Comparison of ENCODE assay signal across 18 cellular contexts in the genomic region with DNA sequence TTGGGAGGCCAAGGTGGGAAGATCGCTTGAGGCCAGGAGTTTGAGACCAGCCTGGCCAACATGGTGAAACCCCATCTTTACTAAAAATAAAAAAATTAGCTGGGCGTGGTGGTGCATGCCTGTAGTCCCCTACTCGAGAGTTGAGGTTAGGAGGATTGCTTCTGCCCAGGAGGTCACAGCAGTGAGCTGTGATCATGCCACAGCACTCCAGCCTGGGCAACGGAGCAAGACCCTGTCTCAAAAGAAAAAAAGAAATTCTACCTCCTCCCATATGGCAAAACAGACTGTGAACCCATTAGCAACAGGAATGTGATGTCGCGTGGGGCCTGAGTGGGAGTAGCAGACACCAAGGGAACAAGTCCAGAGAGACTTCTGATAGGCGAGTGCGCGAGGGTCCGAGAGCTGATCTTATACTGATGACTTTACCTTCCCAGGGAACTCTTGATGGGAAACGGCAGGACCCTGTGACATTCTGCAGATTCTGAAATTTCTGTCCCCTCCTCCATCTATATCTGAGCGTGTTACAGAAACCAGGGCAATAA.
DNase-seq lines count a peak whose midpoint lies in the region; ATAC-seq, FAIRE-seq and TF ChIP-seq lines count a peak whose summit lies in the region.
"Had no signal": no experiment of that assay in that cellular context is flagged by ENCODE, and none has a peak within 500 bp of the region (broad histone marks: within the 10 kb centered on the region; RNA-seq: fewer than 3 reads in every experiment).

No MANE protein-coding gene starts in this region.

- H2AFZ ChIP-seq in GM23248: no peak overlapping the region
- no peak overlapping the region for H2AFZ ChIP-seq in PC-3 (ENCODE audit: low read length)
- H2AFZ ChIP-seq in astrocyte (ENCODE audit: low read depth, low read length): no peak overlapping the region
- H2AFZ ChIP-seq in osteoblast (ENCODE audit: low read length): no peak overlapping the region
- H2AFZ ChIP-seq: GM23338 had no signal

- H3K9me3 ChIP-seq in GM23248 (ENCODE audit: low read depth) (no peaks in the 10 kb centered on the region), PC-3 (ENCODE audit: low read length) (no peaks in the 10 kb centered on the region), astrocyte (ENCODE audit: insufficient read depth, low read depth, low read length) (no peaks in the 10 kb centered on the region), osteoblast (ENCODE audit: low read depth, low read length) (no peaks in the 10 kb centered on the region)
- no peaks in the 10 kb centered on the region for H3K9me3 ChIP-seq in CD8-positive, alpha-beta memory T cell (ENCODE audit: low read length)

- WGBS in GM23248 (ENCODE audit: low coverage in 1 of 2, low lambda C conversion rate in 2 of 2, missing lambda C conversion rate in 2 of 2), 2 experiments: 89 to 93% methylated on average over 12 of the region's 12 CpGs

- H3K36me3 ChIP-seq in GM23248 (ENCODE audit: low read depth): no peaks in the 10 kb centered on the region
- no peaks in the 10 kb centered on the region for H3K36me3 ChIP-seq in PC-3 (ENCODE audit: low read depth, low read length)
- no peaks in the 10 kb centered on the region for H3K36me3 ChIP-seq in astrocyte (ENCODE audit: insufficient read depth, low read length)
- H3K36me3 ChIP-seq in osteoblast (ENCODE audit: insufficient read depth, low read length): no peaks in the 10 kb centered on the region
- H3K36me3 ChIP-seq in CD8-positive, alpha-beta memory T cell (ENCODE audit: insufficient read depth, low read length): no peaks in the 10 kb centered on the region

- H4K20me1 ChIP-seq in GM23248 (ENCODE audit: insufficient read depth) (no peaks in the 10 kb centered on the region), PC-3 (ENCODE audit: low read length) (no peaks in the 10 kb centered on the region), astrocyte (ENCODE audit: insufficient read depth, low read length) (no peaks in the 10 kb centered on the region), osteoblast (ENCODE audit: insufficient read depth, low read length) (no peaks in the 10 kb centered on the region)

- DNase-seq in GM23248 (no peak), PC-3 (no peak), astrocyte (ENCODE audit: low read depth) (no peak), osteoblast (ENCODE audit: insufficient read length, low spot score, missing footprints) (no peak), kidney glomerular epithelial cell (lab: John Stamatoyannopoulos, UW) (no peak), NCI-H2227 (lab: John Stamatoyannopoulos, UW; ENCODE audit: unreplicated experiment) (no peak)
- no peak for DNase-seq in CD8-positive, alpha-beta memory T cell
- DNase-seq: DMS79 treated with DMSO at 0.1 percent for 48 hours, KG1, MV-4-11, NCI-H187, NCI-H2107, Right ventricle myocardium superior had no signal

- TF ChIP-seq CTCF in PC-3 (conservative IDR thresholded peaks at IDR 0.05; ENCODE audit: low read depth, low read length): no peak
- no peak for TF ChIP-seq CTCF in astrocyte (IDR thresholded peaks at IDR 0.05; ENCODE audit: insufficient read depth, low read depth, low read length)
- TF ChIP-seq CTCF in osteoblast (IDR thresholded peaks at IDR 0.05; ENCODE audit: extremely low read depth, low read depth, low read length): no peak

- in situ Hi-C loops in GM23248 (cut with MboI): no loop called here

- H3K4me2 ChIP-seq in GM23248 (ENCODE audit: unreplicated experiment) (peak overlapping the region; percentile 34), PC-3 (ENCODE audit: low read length) (peak overlapping the region; percentile 77), astrocyte (ENCODE audit: low read length) (no peak overlapping the region), osteoblast (ENCODE audit: insufficient read depth, low read length) (no peak overlapping the region)
- H3K4me2 ChIP-seq: GM23338 had no signal

- H3K9me3 Mint-ChIP-seq in astrocyte (ENCODE audit: unreplicated experiment): peaks cover 3% of the 10 kb centered on the region
- no peaks in the 10 kb centered on the region for H3K9me3 Mint-ChIP-seq in CD8-positive, alpha-beta memory T cell

- intact Hi-C loops in PC-3 (cut with micrococcal nuclease): loop anchor here (2.0 kb wide), 1 partner anchor 56 kb away; no protein-coding TSS in a partner anchor

- H3K4me3 ChIP-seq in GM23248: no peak overlapping the region
- H3K4me3 ChIP-seq in PC-3 (ENCODE audit: low read length): no peak overlapping the region
- H3K4me3 ChIP-seq in astrocyte (ENCODE audit: insufficient read depth, low read depth, low read length): no peak overlapping the region
- H3K4me3 ChIP-seq in osteoblast (ENCODE audit: insufficient read depth, low read length): no peak overlapping the region
- no peak overlapping the region for H3K4me3 ChIP-seq in CD8-positive, alpha-beta memory T cell (ENCODE audit: low read length)
- H3K4me3 ChIP-seq: GM23338 had no signal

- no peak for ATAC-seq in PC-3
- ATAC-seq in GM18502 (IDR thresholded peaks at IDR 0.05; ENCODE audit: poor library complexity, unreplicated experiment): no peak
- ATAC-seq: GM23338, HepG2 had no signal

- H3F3A ChIP-seq in GM23248 (ENCODE audit: insufficient read depth): peaks cover 32% of the 10 kb centered on the region
- H3F3A ChIP-seq in PC-3 (ENCODE audit: low read length, unreplicated experiment): peaks cover 6% of the 10 kb centered on the region

- BruUV-seq in PC-3 (replicated peaks; lab: Mats Ljungman, UMichigan): no TSS peak

- H3K4me1 Mint-ChIP-seq in astrocyte (ENCODE audit: low read depth, unreplicated experiment): peaks cover 28% of the 10 kb centered on the region
- no peaks in the 10 kb centered on the region for H3K4me1 Mint-ChIP-seq in CD8-positive, alpha-beta memory T cell

- no peaks in the 10 kb centered on the region for H3K36me3 Mint-ChIP-seq in astrocyte (ENCODE audit: low read depth, unreplicated experiment)
- H3K36me3 Mint-ChIP-seq in CD8-positive, alpha-beta memory T cell: no peaks in the 10 kb centered on the region
- H3K36me3 Mint-ChIP-seq: CD14-positive monocyte had no signal

- H3K4me1 ChIP-seq in GM23248 (ENCODE audit: insufficient read depth): peaks cover 26% of the 10 kb centered on the region
- H3K4me1 ChIP-seq in PC-3 (ENCODE audit: insufficient read depth, low read length): peaks cover 36% of the 10 kb centered on the region
- H3K4me1 ChIP-seq in astrocyte (ENCODE audit: insufficient read depth, low read length): peaks cover 37% of the 10 kb centered on the region
- peaks cover 30% of the 10 kb centered on the region for H3K4me1 ChIP-seq in osteoblast (ENCODE audit: insufficient read depth, low read length)
- H3K4me1 ChIP-seq in CD8-positive, alpha-beta memory T cell (ENCODE audit: insufficient read depth, low read length): no peaks in the 10 kb centered on the region

- H3K9ac ChIP-seq in GM23248: no peak overlapping the region
- H3K9ac ChIP-seq in PC-3 (ENCODE audit: low read length): peak overlapping the region; percentile 48
- H3K9ac ChIP-seq in astrocyte (ENCODE audit: low read length): no peak overlapping the region

- H3K27me3 ChIP-seq in GM23248 (replicated peaks; ENCODE audit: insufficient read depth) (no peaks in the 10 kb centered on the region), PC-3 (ENCODE audit: low read length) (no peaks in the 10 kb centered on the region), astrocyte (ENCODE audit: insufficient read depth, low read length) (no peaks in the 10 kb centered on the region), osteoblast (ENCODE audit: insufficient read depth, low read length) (no peaks in the 10 kb centered on the region)
- H3K27me3 ChIP-seq in CD8-positive, alpha-beta memory T cell (ENCODE audit: insufficient read depth, low read length, poor library complexity, severe bottlenecking): no peaks in the 10 kb centered on the region

- POLR2A ChIA-PET in PC-3 (lab: Charles Lee; ENCODE audit: unreplicated experiment): no interaction called here
- POLR2A ChIA-PET in CD8-positive, alpha-beta memory T cell (lab: Charles Lee): no interaction called here

- H3K4me3 Mint-ChIP-seq in astrocyte (ENCODE audit: unreplicated experiment): no peak overlapping the region
- H3K4me3 Mint-ChIP-seq in CD8-positive, alpha-beta memory T cell: no peak overlapping the region
- H3K4me3 Mint-ChIP-seq: CD14-positive monocyte; GM23338; T-helper 1 cell treated with Interleukin-12 subunit alpha and Interleukin-12 subunit beta and Interleukin-4 antibody, amounts not matched to agents 30 μg/mL and 1 μg/mL, for 36 hours had no signal

- H3K9me2 ChIP-seq in GM23248 (ENCODE audit: insufficient read depth) (no peaks in the 10 kb centered on the region), PC-3 (replicated peaks; ENCODE audit: low read length) (no peaks in the 10 kb centered on the region)

- no peaks in the 10 kb centered on the region for H3K79me2 ChIP-seq in GM23248 (ENCODE audit: insufficient read depth)
- no peaks in the 10 kb centered on the region for H3K79me2 ChIP-seq in PC-3 (ENCODE audit: low read length)
- H3K79me2 ChIP-seq in astrocyte (ENCODE audit: insufficient read depth, low read length): no peaks in the 10 kb centered on the region
- no peaks in the 10 kb centered on the region for H3K79me2 ChIP-seq in osteoblast (ENCODE audit: insufficient read depth, low read length)

- H3K27ac ChIP-seq in GM23248 (peak overlapping the region; percentile 70), PC-3 (ENCODE audit: low read length) (peak overlapping the region; percentile 87), astrocyte (ENCODE audit: low read depth, low read length) (peak overlapping the region; percentile 65), osteoblast (ENCODE audit: low read depth, low read length) (peak overlapping the region; percentile 82)
- no peak overlapping the region for H3K27ac ChIP-seq in CD8-positive, alpha-beta memory T cell (ENCODE audit: low read depth, low read length)

- no peaks in the 10 kb centered on the region for H3K27me3 Mint-ChIP-seq in astrocyte (ENCODE audit: low read depth, unreplicated experiment)
- H3K27me3 Mint-ChIP-seq in CD8-positive, alpha-beta memory T cell: peaks cover 4 to 7% of the 10 kb centered on the region in 2 donors

- CTCF ChIA-PET in PC-3 (lab: Charles Lee): interaction anchor here (0.5 kb wide), 1 partner anchor 12 kb away, joined by 5 read pairs; no protein-coding TSS in a partner anchor
- CTCF ChIA-PET in CD8-positive, alpha-beta memory T cell (lab: Charles Lee): no interaction called here

- FAIRE-seq in astrocyte (lab: Jason Lieb, UNC): no peak
- FAIRE-seq: HepG2 had no signal

- H3K27ac Mint-ChIP-seq in astrocyte (ENCODE audit: unreplicated experiment): no peak overlapping the region
- no peak overlapping the region for H3K27ac Mint-ChIP-seq in CD8-positive, alpha-beta memory T cell
- H3K27ac Mint-ChIP-seq: GM23338; T-helper 1 cell treated with Interleukin-12 subunit alpha and Interleukin-12 subunit beta and Interleukin-4 antibody, amounts not matched to agents 30 μg/mL and 1 μg/mL, for 36 hours had no signal

Comparison
In these comparisons a context has a peak if more than half of its experiments do, and no peak if none do; other contexts are left out.
1. H3K4me2 ChIP-seq: peak in GM23248 (single experiment) and PC-3 (single experiment); none in astrocyte (single experiment) and osteoblast (single experiment).